19 cellular contexts compared by ENCODE assay signal in genomic region chr12:110035534-110036104, GRCh38. TPM values are rescaled to one million over a fixed set of nuclear protein-coding genes. Genes with fewer than 3 reads are reported as not detected.
DNase-seq lines count a peak whose midpoint lies in the region; ATAC-seq and TF ChIP-seq lines count a peak whose summit lies in the region.
"Had no signal": no experiment of that assay in that cellular context is flagged by ENCODE, and none has a peak within 500 bp of the region (broad histone marks: within the 10 kb centered on the region; RNA-seq: fewer than 3 reads in every experiment).

No MANE protein-coding gene starts in this region.

- peak overlapping the region; percentile 16 for H3K27ac Mint-ChIP-seq in MCF 10A (ENCODE audit: low read depth, unreplicated experiment)
- peak overlapping the region; percentile 46; the same call in 1 of the 2 replicates for H3K27ac Mint-ChIP-seq in HFFc6
- no peak overlapping the region for H3K27ac Mint-ChIP-seq in WTC11
- no peak overlapping the region for H3K27ac Mint-ChIP-seq in activated T-helper 2 cell treated with anti-CD3 and anti-CD28 coated beads, Interferon-gamma antibody, Interleukin-2, Interleukin-4, amounts not matched to agents 10 μg/mL and 5 μg/mL and 100 μg/mL, durations not matched to agents 14 hours and 24 hours and 36 hours

- H3K4me2 ChIP-seq in mammary epithelial cell (ENCODE audit: insufficient read depth, low read depth, low read length): no peak overlapping the region
- H3K4me2 ChIP-seq in OCI-LY7 (ENCODE audit: low read length): no peak overlapping the region

- H2AFZ ChIP-seq in mammary epithelial cell (ENCODE audit: low read depth, low read length) (no peak overlapping the region), OCI-LY7 (ENCODE audit: low read length) (no peak overlapping the region)
- H2AFZ ChIP-seq: GM23248 had no signal

- H4K20me1 ChIP-seq in mammary epithelial cell (ENCODE audit: insufficient read depth, low read length) (peaks cover 5% of the 10 kb centered on the region), OCI-LY7 (ENCODE audit: insufficient read depth, low read length) (no peaks in the 10 kb centered on the region)

- H3K4me3 Mint-ChIP-seq in MCF 10A (ENCODE audit: unreplicated experiment): no peak overlapping the region
- no peak overlapping the region for H3K4me3 Mint-ChIP-seq in HFFc6
- no peak overlapping the region for H3K4me3 Mint-ChIP-seq in WTC11
- H3K4me3 Mint-ChIP-seq in activated T-helper 2 cell treated with anti-CD3 and anti-CD28 coated beads, Interferon-gamma antibody, Interleukin-2, Interleukin-4, amounts not matched to agents 10 μg/mL and 5 μg/mL and 100 μg/mL, durations not matched to agents 14 hours and 24 hours and 36 hours (ENCODE audit: low read depth): no peak overlapping the region

- CTCF ChIA-PET in MCF 10A (lab: Yijun Ruan, JAX): interaction anchor here (0.6 to 2.1 kb wide), 2 partner anchors 12 to 231 kb away, joined by 3 to 9 read pairs; no protein-coding TSS in a partner anchor
- CTCF ChIA-PET in mammary epithelial cell (lab: Charles Lee; ENCODE audit: low non-redundant PET): no interaction called here
- CTCF ChIA-PET in WTC11 (lab: Charles Lee): interaction anchor here (1.0 kb wide), 1 partner anchor 11 kb away, joined by 3 read pairs; no protein-coding TSS in a partner anchor
- CTCF ChIA-PET in OCI-LY7 (lab: Charles Lee; ENCODE audit: unreplicated experiment): no interaction called here

- H3K4me3 ChIP-seq in mammary epithelial cell (replicated peaks in 1 of 3; ENCODE audit: insufficient read depth in 1 of 3, low read depth in 2 of 3, low read length in 3 of 3): no peak overlapping the region
- H3K4me3 ChIP-seq in liver (ENCODE audit: low read depth in 1 of 3, low read length in 3 of 3): no peak overlapping the region
- H3K4me3 ChIP-seq in OCI-LY7 (ENCODE audit: low read depth, low read length, poor library complexity, severe bottlenecking): no peak overlapping the region
- H3K4me3 ChIP-seq: GM23248 had no signal

- no peak for DNase-seq in MCF 10A (ENCODE audit: unreplicated experiment)
- no peak for DNase-seq in mammary epithelial cell
- DNase-seq in HFFc6: no peak
- DNase-seq in WTC11 (ENCODE audit: low spot score): no peak
- DNase-seq in OCI-LY7 (ENCODE audit: low spot score): no peak
- DNase-seq in activated T-helper 2 cell treated with anti-CD3 and anti-CD28 coated beads, Interferon-gamma antibody, Interleukin-2, Interleukin-4, amounts not matched to agents 10 μg/mL and 5 μg/mL and 100 μg/mL, durations not matched to agents 14 hours and 24 hours and 36 hours (ENCODE audit: low spot score): no peak
- DNase-seq: Calu3, DMS79, GM23248, HCEC 1CT, MV-4-11, NCI-H1417 treated with DMSO at 0.1 percent for 48 hours, NCI-H2029, NCI-H2171, NCI-H446, NCI-H69, SHP77 treated with DMSO at 0.1 percent for 48 hours had no signal

- H3K4me1 ChIP-seq in mammary epithelial cell (ENCODE audit: insufficient read depth, low read length): peaks cover 16% of the 10 kb centered on the region
- H3K4me1 ChIP-seq in liver (ENCODE audit: control insufficient read depth in 4 of 4, insufficient read depth in 4 of 4, low read length in 3 of 4): peaks cover 2 to 23% (median 13%) of the 10 kb centered on the region in 4 donors
- H3K4me1 ChIP-seq in OCI-LY7 (ENCODE audit: insufficient read depth, low read length, poor library complexity, severe bottlenecking): peaks cover 13% of the 10 kb centered on the region

- H3K9me2 ChIP-seq in OCI-LY7 (ENCODE audit: insufficient read depth, low read length): no peaks in the 10 kb centered on the region

- intact Hi-C loops in MCF 10A (cut with micrococcal nuclease): loop anchor here (5.0 kb wide), 2 partner anchors 33 to 83 kb away; no protein-coding TSS in a partner anchor
- intact Hi-C loops in mammary epithelial cell (cut with micrococcal nuclease): loop anchor here (5.0 kb wide), 2 partner anchors 33 to 103 kb away; no protein-coding TSS in a partner anchor
- intact Hi-C loops in OCI-LY7 (cut with micrococcal nuclease; ENCODE audit: unreplicated experiment): no loop called here
- intact Hi-C loops in activated T-helper 2 cell treated with anti-CD3 and anti-CD28 coated beads, Interferon-gamma antibody, Interleukin-2, Interleukin-4, amounts not matched to agents 10 μg/mL and 5 μg/mL and 100 μg/mL, durations not matched to agents 14 hours and 24 hours and 36 hours (cut with micrococcal nuclease): loop anchor here (5.0 kb wide), 1 partner anchor 33 kb away; no protein-coding TSS in a partner anchor

- H3K79me2 ChIP-seq in mammary epithelial cell (ENCODE audit: insufficient read depth, low read length): peaks cover 19% of the 10 kb centered on the region
- H3K79me2 ChIP-seq in OCI-LY7 (ENCODE audit: insufficient read depth, low read depth, low read length): no peaks in the 10 kb centered on the region

- H3K9me3 Mint-ChIP-seq in MCF 10A (ENCODE audit: unreplicated experiment) (no peaks in the 10 kb centered on the region), HFFc6 (no peaks in the 10 kb centered on the region), WTC11 (no peaks in the 10 kb centered on the region)
- H3K9me3 Mint-ChIP-seq in activated T-helper 2 cell treated with anti-CD3 and anti-CD28 coated beads, Interferon-gamma antibody, Interleukin-2, Interleukin-4, amounts not matched to agents 10 μg/mL and 5 μg/mL and 100 μg/mL, durations not matched to agents 14 hours and 24 hours and 36 hours: no peaks in the 10 kb centered on the region

- H3K27me3 ChIP-seq in mammary epithelial cell (ENCODE audit: insufficient read depth, low read length): no peaks in the 10 kb centered on the region
- H3K27me3 ChIP-seq in liver (ENCODE audit: control insufficient read depth in 4 of 4, insufficient read depth in 4 of 4, low read length in 3 of 4): no peaks in the 10 kb centered on the region

- H3K9ac ChIP-seq in mammary epithelial cell (ENCODE audit: insufficient read depth, low read length) (no peak overlapping the region), liver (ENCODE audit: low read depth in 1 of 2, low read length in 2 of 2) (no peak overlapping the region)
- H3K9ac ChIP-seq: GM23248 had no signal

- WGBS in mammary epithelial cell (ENCODE audit: low coverage, missing lambda C conversion rate): 90% methylated on average over 7 of the region's 7 CpGs
- 66% methylated on average over 7 of the region's 7 CpGs for WGBS in liver

- H3K27me3 Mint-ChIP-seq in MCF 10A (ENCODE audit: insufficient read depth, unreplicated experiment) (no peaks in the 10 kb centered on the region), HFFc6 (ENCODE audit: insufficient read depth) (peaks cover 1% of the 10 kb centered on the region), WTC11 (ENCODE audit: low read depth) (no peaks in the 10 kb centered on the region)
- no peaks in the 10 kb centered on the region for H3K27me3 Mint-ChIP-seq in activated T-helper 2 cell treated with anti-CD3 and anti-CD28 coated beads, Interferon-gamma antibody, Interleukin-2, Interleukin-4, amounts not matched to agents 10 μg/mL and 5 μg/mL and 100 μg/mL, durations not matched to agents 14 hours and 24 hours and 36 hours (ENCODE audit: low read depth)

- POLR2A ChIA-PET in MCF 10A (lab: Yijun Ruan, JAX) (interaction anchor here (0.7 kb wide), 1 partner anchor 11 kb away, joined by 3 read pairs; no protein-coding TSS in a partner anchor), WTC11 (lab: Charles Lee) (no interaction called here), OCI-LY7 (lab: Charles Lee) (interaction anchor here (0.6 kb wide), 1 partner anchor 42 kb away, joined by 3 read pairs; no protein-coding TSS in a partner anchor)

- ATAC-seq in WTC11 (no peak), GM19463 (IDR thresholded peaks at IDR 0.05; ENCODE audit: unreplicated experiment) (no peak)

- H3K27ac ChIP-seq in mammary epithelial cell (ENCODE audit: insufficient read depth, low read depth, low read length) (no peak overlapping the region), liver (ENCODE audit: low read depth in 1 of 2, low read length in 2 of 2) (peak overlapping the region in 1 of 2 donors; percentile 61), OCI-LY7 (ENCODE audit: low read depth, low read length, poor library complexity, severe bottlenecking) (no peak overlapping the region)
- H3K27ac ChIP-seq: GM23248 had no signal

- peaks cover 11% of the 10 kb centered on the region for H3K4me1 Mint-ChIP-seq in MCF 10A (ENCODE audit: insufficient read depth, unreplicated experiment)
- H3K4me1 Mint-ChIP-seq in HFFc6 (ENCODE audit: low read depth): peaks cover 42% of the 10 kb centered on the region
- H3K4me1 Mint-ChIP-seq in WTC11: peaks cover 13% of the 10 kb centered on the region
- peaks cover 27% of the 10 kb centered on the region for H3K4me1 Mint-ChIP-seq in activated T-helper 2 cell treated with anti-CD3 and anti-CD28 coated beads, Interferon-gamma antibody, Interleukin-2, Interleukin-4, amounts not matched to agents 10 μg/mL and 5 μg/mL and 100 μg/mL, durations not matched to agents 14 hours and 24 hours and 36 hours (ENCODE audit: low read depth)

- no TSS peak for BruUV-seq in MCF 10A (replicated peaks; lab: Mats Ljungman, UMichigan)
- no TSS peak for BruUV-seq in mammary epithelial cell (replicated peaks; lab: Mats Ljungman, UMichigan)
- BruUV-seq in OCI-LY7 (replicated peaks; lab: Mats Ljungman, UMichigan): no TSS peak

- H3K36me3 ChIP-seq in mammary epithelial cell (ENCODE audit: insufficient read depth, low read length) (peaks cover 12% of the 10 kb centered on the region), liver (ENCODE audit: control insufficient read depth in 4 of 4, insufficient read depth in 3 of 4, low read depth in 1 of 4, low read length in 3 of 4) (peaks cover 0 to 33% (median 18%) of the 10 kb centered on the region in 4 donors), OCI-LY7 (ENCODE audit: insufficient read depth, low read length) (peaks cover 98% of the 10 kb centered on the region)

- in situ Hi-C loops in mammary epithelial cell (cut with MboI; ENCODE audit: low sequenced_read_pairs in 2 of 2): no loop called here

- no peak for TF ChIP-seq CTCF in MCF 10A (IDR thresholded peaks at IDR 0.05; ENCODE audit: unreplicated experiment)
- no peak for TF ChIP-seq CTCF in mammary epithelial cell (conservative IDR thresholded peaks at IDR 0.05 in 1 of 2, IDR thresholded peaks at IDR 0.05 in 1 of 2; ENCODE audit: extremely low read depth in 1 of 2, insufficient read depth in 1 of 2, low read depth in 1 of 2, low read length in 2 of 2)
- no peak for TF ChIP-seq CTCF in HFFc6 (IDR thresholded peaks at IDR 0.05)
- no peak for TF ChIP-seq CTCF in WTC11 (IDR thresholded peaks at IDR 0.05)
- TF ChIP-seq CTCF in liver (IDR thresholded peaks at IDR 0.05; ENCODE audit: low read depth, low read length, missing input control): no peak
- TF ChIP-seq CTCF in OCI-LY7 (conservative IDR thresholded peaks at IDR 0.05; ENCODE audit: low read length): no peak

- H3K9me3 ChIP-seq in mammary epithelial cell (replicated peaks; ENCODE audit: insufficient read depth, low read length): no peaks in the 10 kb centered on the region
- no peaks in the 10 kb centered on the region for H3K9me3 ChIP-seq in liver (ENCODE audit: control insufficient read depth in 4 of 4, low read length in 3 of 4)
- H3K9me3 ChIP-seq in OCI-LY7 (ENCODE audit: low read length): no peaks in the 10 kb centered on the region

- no peak for TF ChIP-seq RAD21 in liver (IDR thresholded peaks at IDR 0.05)

- dilution Hi-C loops in mammary epithelial cell (cut with HindIII; ENCODE audit: low sequenced_read_pairs): no loop called here

- H3K36me3 Mint-ChIP-seq in MCF 10A (ENCODE audit: insufficient read depth, unreplicated experiment) (peaks cover 66% of the 10 kb centered on the region), HFFc6 (ENCODE audit: low read depth) (peaks cover 69% of the 10 kb centered on the region), WTC11 (peaks cover 17% of the 10 kb centered on the region; the same call in 1 of the 2 replicates)
- peaks cover 73% of the 10 kb centered on the region for H3K36me3 Mint-ChIP-seq in activated T-helper 2 cell treated with anti-CD3 and anti-CD28 coated beads, Interferon-gamma antibody, Interleukin-2, Interleukin-4, amounts not matched to agents 10 μg/mL and 5 μg/mL and 100 μg/mL, durations not matched to agents 14 hours and 24 hours and 36 hours (ENCODE audit: low read depth)

RNA-seq across cellular contexts. Expression of gene C12orf76, which starts 12.7 kb away (rescaled TPM):
- total RNA-seq in MCF 10A (2022) (7.3 and 13.4 TPM in 2 replicates), mammary epithelial cell (10 to 100 TPM in 1 of 2 donors, 1 to 10 TPM in 1; 5.5 to 10.2 TPM), WTC11 (2021) (17.6 to 18.6 TPM (median 18.3 TPM) in 3 replicates), liver (10 to 100 TPM in 1 of 2 donors, 1 to 10 TPM in 1; 5.9 to 22.4 TPM), OCI-LY7 (2022) (24.1 and 36.6 TPM in 2 replicates)
- polyA plus RNA-seq in mammary epithelial cell (4.9 TPM), liver (1 to 10 TPM; 5.6 to 6.4 TPM)
- polyA minus RNA-seq in mammary epithelial cell: not detected
- 1 to 10 TPM; 4.2 to 5.8 (median 4.6) TPM for total RNA-seq in HFFc6 (2021; fragmentation: NEBNext Ultra II Directional; extraction: Animal tissue kit (Norgen Biotek cat#: 25700))
- total RNA-seq in OCI-LY7 (2014; rRNA removed; shearing (Covaris generic)): 17.0 and 24.4 TPM in 2 replicates
- total RNA-seq in activated T-helper 2 cell treated with anti-CD3 and anti-CD28 coated beads, Interferon-gamma antibody, Interleukin-2, Interleukin-4, amounts not matched to agents 10 μg/mL and 5 μg/mL and 100 μg/mL, durations not matched to agents 14 hours and 24 hours and 36 hours: 24.8 and 25.2 TPM in 2 replicates

RNA-seq across cellular contexts. Expression of gene ANKRD13A, which starts 36.4 kb away (rescaled TPM):
- total RNA-seq in MCF 10A (2022): 26.1 and 32.5 TPM in 2 replicates
- total RNA-seq in mammary epithelial cell: 100 to 1,000 TPM in 1 of 2 donors, 10 to 100 TPM in 1; 51.0 to 160 TPM
- polyA plus RNA-seq in mammary epithelial cell: 48.4 TPM
- 46.7 TPM for polyA minus RNA-seq in mammary epithelial cell
- total RNA-seq in HFFc6 (2021; fragmentation: NEBNext Ultra II Directional; extraction: Animal tissue kit (Norgen Biotek cat#: 25700)): 100 to 1,000 TPM; 133 to 150 (median 146) TPM
- total RNA-seq in WTC11 (2021): 17.6 to 22.4 TPM (median 18.3 TPM) in 3 replicates
- total RNA-seq in liver: 10 to 100 TPM; 27.0 to 40.5 TPM
- polyA plus RNA-seq in liver: 10 to 100 TPM in 1 of 2 donors, 1 to 10 TPM in 1; 7.0 to 10.5 TPM
- 135 and 140 TPM in 2 replicates for total RNA-seq in OCI-LY7 (2014; rRNA removed; shearing (Covaris generic))
- total RNA-seq in OCI-LY7 (2022): 208 and 216 TPM in 2 replicates
- total RNA-seq in activated T-helper 2 cell treated with anti-CD3 and anti-CD28 coated beads, Interferon-gamma antibody, Interleukin-2, Interleukin-4, amounts not matched to agents 10 μg/mL and 5 μg/mL and 100 μg/mL, durations not matched to agents 14 hours and 24 hours and 36 hours: 53.3 and 59.9 TPM in 2 replicates

RNA-seq across cellular contexts. Expression of gene GIT2, which starts 39.5 kb away (rescaled TPM):
- 30.0 and 30.9 TPM in 2 replicates for total RNA-seq in MCF 10A (2022)
- 10 to 100 TPM; 26.8 to 30.8 TPM for total RNA-seq in mammary epithelial cell
- 16.0 TPM for polyA plus RNA-seq in mammary epithelial cell
- 39.9 TPM for polyA minus RNA-seq in mammary epithelial cell
- 10 to 100 TPM; 56.9 to 68.8 (median 64.9) TPM for total RNA-seq in HFFc6 (2021; fragmentation: NEBNext Ultra II Directional; extraction: Animal tissue kit (Norgen Biotek cat#: 25700))
- 21.4 to 22.3 TPM (median 21.7 TPM) in 3 replicates for total RNA-seq in WTC11 (2021)
- 10 to 100 TPM; 22.2 to 30.4 TPM for total RNA-seq in liver
- polyA plus RNA-seq in liver: 10 to 100 TPM in 1 of 2 donors, 1 to 10 TPM in 1; 6.7 to 11.1 TPM
- total RNA-seq in OCI-LY7 (2014; rRNA removed; shearing (Covaris generic)): 57.1 and 60.6 TPM in 2 replicates
- 123 and 124 TPM in 2 replicates for total RNA-seq in OCI-LY7 (2022)
- total RNA-seq in activated T-helper 2 cell treated with anti-CD3 and anti-CD28 coated beads, Interferon-gamma antibody, Interleukin-2, Interleukin-4, amounts not matched to agents 10 μg/mL and 5 μg/mL and 100 μg/mL, durations not matched to agents 14 hours and 24 hours and 36 hours: 71.1 and 72.3 TPM in 2 replicates

Comparison
In these comparisons a context has a peak if more than half of its experiments do, and no peak if none do; other contexts are left out.
1. CTCF ChIA-PET loops: an anchor here in MCF 10A (0.6 to 2.1 kb wide) and WTC11 (1.0 kb wide); none called in mammary epithelial cell and OCI-LY7.
2. H3K27ac Mint-ChIP-seq: peak in MCF 10A (single experiment) and HFFc6 (single experiment); none in WTC11 (single experiment) and activated T-helper 2 cell treated with anti-CD3 and anti-CD28 coated beads, Interferon-gamma antibody, Interleukin-2, Interleukin-4, amounts not matched to agents 10 μg/mL and 5 μg/mL and 100 μg/mL, durations not matched to agents 14 hours and 24 hours and 36 hours (single experiment).